Comparison of ENCODE assay signal across 17 cellular contexts in the genomic region with DNA sequence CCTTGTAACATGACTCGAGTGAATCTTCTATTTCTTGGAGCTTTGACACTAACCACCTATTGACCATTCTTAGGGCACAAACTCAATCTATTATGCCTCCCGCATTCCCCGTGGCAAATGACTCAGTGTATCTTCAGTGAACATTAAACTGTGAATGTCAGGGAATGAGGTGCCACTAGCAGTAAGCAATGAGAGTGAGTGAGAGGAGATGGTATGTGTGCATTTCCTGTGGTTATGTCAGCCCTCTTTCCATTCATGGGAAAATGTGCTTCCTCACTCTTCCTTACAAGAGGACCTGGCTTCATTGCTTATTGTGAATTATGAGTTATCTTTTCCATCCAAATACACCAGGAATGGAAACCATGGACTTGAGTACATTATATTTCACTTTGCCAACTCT.
DNase-seq lines count a peak whose midpoint lies in the region; TF ChIP-seq lines count a peak whose summit lies in the region.
"Had no signal": no experiment of that assay in that cellular context is flagged by ENCODE, and none has a peak within 500 bp of the region (broad histone marks: within the 10 kb centered on the region; RNA-seq: fewer than 3 reads in every experiment).

No MANE protein-coding gene starts in this region.

- DNase-seq in A172 (ENCODE audit: low spot score) = peak; percentile 66
- DNase-seq in GOT3 (lab: John Stamatoyannopoulos, UW) = peak; percentile 9
- peak; percentile 38 for DNase-seq in T1000 (lab: John Stamatoyannopoulos, UW)
- peak; percentile 29 to 48 for DNase-seq in foreskin fibroblast
- no peak for DNase-seq in glutamatergic neuron
- DNase-seq in NK-92 treated with Interleukin-12 subunit alpha and Interleukin-12 subunit beta, amount 100 ng/mL, for 24 hours (lab: John Stamatoyannopoulos, UW) = no peak
- DNase-seq in HAP-1 (ENCODE audit: low spot score in 2 of 2) = no peak
- DNase-seq in dedifferentiated amniotic fluid mesenchymal stem cell (ENCODE audit: extremely low spot score) = no peak
- DNase-seq: activated CD4-positive, alpha-beta T cell treated with anti-CD3 and anti-CD28 coated beads, Interleukin-2, amount 50 U/mL, for 48 hours; activated gamma-delta T cell treated with Interleukin-2 at 50 U/mL for 16 hours; cerebellar nuclear complex; DND-41; H9; mucosa of descending colon; T-helper 2 cell had no signal

- H3K36me3 Mint-ChIP-seq in glutamatergic neuron (ENCODE audit: unreplicated experiment) = peaks cover 12% of the 10 kb centered on the region

- H3K4me3 Mint-ChIP-seq in glutamatergic neuron (ENCODE audit: unreplicated experiment) = no peak overlapping the region
- H3K4me3 Mint-ChIP-seq: H9 had no signal

- no peaks in the 10 kb centered on the region for H3K9me3 ChIP-seq in HAP-1
- H3K9me3 ChIP-seq: mucosa of descending colon had no signal

- no peaks in the 10 kb centered on the region for H3K27me3 ChIP-seq in HAP-1 (ENCODE audit: low read depth)
- H3K27me3 ChIP-seq: tibial nerve had no signal

- H3K36me3 ChIP-seq in HAP-1 (replicated peaks) = no peaks in the 10 kb centered on the region
- H3K36me3 ChIP-seq: tibial nerve had no signal

- no peaks in the 10 kb centered on the region for H3K4me1 ChIP-seq in HAP-1
- H3K4me1 ChIP-seq: tibial nerve had no signal

- H3K4me1 Mint-ChIP-seq in glutamatergic neuron (ENCODE audit: low read depth, unreplicated experiment) = no peaks in the 10 kb centered on the region
- H3K4me1 Mint-ChIP-seq: H9 had no signal

- in situ Hi-C loops in HAP-1 (cut with MboI; ENCODE audit: low sequenced_read_pairs) = no loop called here

- no peak overlapping the region for H3K27ac Mint-ChIP-seq in glutamatergic neuron (ENCODE audit: unreplicated experiment)
- H3K27ac Mint-ChIP-seq: H9, progenitor cell of endocrine pancreas had no signal

- H3K4me3 ChIP-seq in foreskin fibroblast (ENCODE audit: low read depth in 1 of 2, low read length in 2 of 2) (no peak overlapping the region), HAP-1 (no peak overlapping the region)
- H3K4me3 ChIP-seq: mucosa of descending colon, tibial nerve had no signal

- TF ChIP-seq CTCF in foreskin fibroblast (IDR thresholded peaks at IDR 0.05; ENCODE audit: low read depth, low read length) (no peak), glutamatergic neuron (IDR thresholded peaks at IDR 0.05; ENCODE audit: partially characterized antibody, unreplicated experiment) (no peak)

- H3K27me3 Mint-ChIP-seq in glutamatergic neuron (ENCODE audit: unreplicated experiment) = peaks cover 2% of the 10 kb centered on the region

- no peaks in the 10 kb centered on the region for H3K9me3 Mint-ChIP-seq in glutamatergic neuron (ENCODE audit: unreplicated experiment)

Comparison
In these comparisons a context has a peak if more than half of its experiments do, and no peak if none do; other contexts are left out.
1. DNase-seq: peak in A172 (single experiment), GOT3 (single experiment), T1000 (single experiment) and foreskin fibroblast (2 of 2); none in glutamatergic neuron (single experiment), NK-92 treated with Interleukin-12 subunit alpha and Interleukin-12 subunit beta, amount 100 ng/mL, for 24 hours (single experiment), HAP-1 (0 of 2) and dedifferentiated amniotic fluid mesenchymal stem cell (single experiment).